In genomic region chr10:51129946-51130554, GRCh38 we compare ENCODE assay signal across 22 cellular contexts. TPM values are rescaled to one million over a fixed set of nuclear protein-coding genes. Genes with fewer than 3 reads are reported as not detected.
A peak's percentile ranks its signal among the peaks of the same experiment; 100 is the strongest.
DNase-seq lines count a peak whose midpoint lies in the region; ATAC-seq and TF ChIP-seq lines count a peak whose summit lies in the region.
"Had no signal": no experiment of that assay in that cellular context is flagged by ENCODE, and none has a peak within 500 bp of the region (broad histone marks: within the 10 kb centered on the region; RNA-seq: fewer than 3 reads in every experiment).

No MANE protein-coding gene starts in this region.

- H3K4me3 Mint-ChIP-seq in HFFc6: peak overlapping the region; percentile 5
- H3K4me3 Mint-ChIP-seq: B cell; CD4-positive, CD25-positive, alpha-beta regulatory T cell had no signal

- no peak overlapping the region for H3K4me2 ChIP-seq in osteoblast (ENCODE audit: insufficient read depth, low read length)

- no peaks in the 10 kb centered on the region for H3K27me3 Mint-ChIP-seq in HFFc6 (ENCODE audit: insufficient read depth)
- H3K27me3 Mint-ChIP-seq: B cell; CD4-positive, CD25-positive, alpha-beta regulatory T cell had no signal

- H3K27ac ChIP-seq in osteoblast (ENCODE audit: low read depth, low read length) (no peak overlapping the region), coronary artery (no peak overlapping the region)
- H3K27ac ChIP-seq: SK-N-MC had no signal

- H3K4me1 ChIP-seq in osteoblast (ENCODE audit: insufficient read depth, low read length): no peaks in the 10 kb centered on the region

- H4K20me1 ChIP-seq in osteoblast (ENCODE audit: insufficient read depth, low read length): no peaks in the 10 kb centered on the region

- peak overlapping the region; percentile 3; the same call in 1 of the 2 replicates for H3K27ac Mint-ChIP-seq in HFFc6
- H3K27ac Mint-ChIP-seq: B cell; CD4-positive, CD25-positive, alpha-beta regulatory T cell had no signal

- no peaks in the 10 kb centered on the region for H3K9me3 ChIP-seq in osteoblast (ENCODE audit: low read depth, low read length)

- peaks cover 7% of the 10 kb centered on the region; the same call in 1 of the 2 replicates for H3K4me1 Mint-ChIP-seq in HFFc6 (ENCODE audit: low read depth)
- H3K4me1 Mint-ChIP-seq: B cell; CD4-positive, CD25-positive, alpha-beta regulatory T cell had no signal

- no peak for DNase-seq in HFFc6
- peak; percentile 16 for DNase-seq in NCI-H524 treated with DMSO at 0.1 percent for 48 hours (lab: John Stamatoyannopoulos, UW)
- DNase-seq in osteoblast (ENCODE audit: insufficient read length, low spot score, missing footprints): no peak
- DNase-seq in NK-92 treated with Interleukin-12 subunit alpha and Interleukin-12 subunit beta, amount 100 ng/mL, for 24 hours (lab: John Stamatoyannopoulos, UW): no peak
- no peak for DNase-seq in effector CD4-positive, alpha-beta T cell
- no peak for DNase-seq in coronary artery (ENCODE audit: low spot score)
- DNase-seq: CD4-positive, CD25-positive, alpha-beta regulatory T cell; DND-41; GDM1; MG63; NCI-H1092 treated with DMSO at 0.1 percent for 48 hours; NCI-H187 treated with DMSO at 0.1 percent for 48 hours; NCI-H748 treated with DMSO at 0.1 percent for 48 hours; Right ventricle myocardium superior; T-helper 1 cell had no signal

- H3K9me3 Mint-ChIP-seq in HFFc6: 0 out of 2 replicates have a peak, but pooled peaks cover 5% of the 10 kb centered on the region
- H3K9me3 Mint-ChIP-seq: CD4-positive, CD25-positive, alpha-beta regulatory T cell had no signal

- H3K79me2 ChIP-seq in osteoblast (ENCODE audit: insufficient read depth, low read length): no peaks in the 10 kb centered on the region

- H3K27me3 ChIP-seq in osteoblast (ENCODE audit: insufficient read depth, low read length): no peaks in the 10 kb centered on the region
- H3K27me3 ChIP-seq: MG63 had no signal

- peak overlapping the region; percentile 41 for H2AFZ ChIP-seq in osteoblast (ENCODE audit: low read length)

- TF ChIP-seq CTCF in HFFc6 (IDR thresholded peaks at IDR 0.05) (no peak), osteoblast (IDR thresholded peaks at IDR 0.05; ENCODE audit: extremely low read depth, low read depth, low read length) (no peak), coronary artery (IDR thresholded peaks at IDR 0.05) (no peak)

- no peaks in the 10 kb centered on the region for H3K36me3 ChIP-seq in osteoblast (ENCODE audit: insufficient read depth, low read length)
- H3K36me3 ChIP-seq: MG63 had no signal

- 0 out of 2 replicates have a peak, but pooled peaks cover 8% of the 10 kb centered on the region for H3K36me3 Mint-ChIP-seq in HFFc6 (ENCODE audit: low read depth)
- H3K36me3 Mint-ChIP-seq: CD4-positive, CD25-positive, alpha-beta regulatory T cell had no signal

- no peak overlapping the region for H3K4me3 ChIP-seq in osteoblast (ENCODE audit: insufficient read depth, low read length)
- H3K4me3 ChIP-seq in coronary artery: no peak overlapping the region
- H3K4me3 ChIP-seq: GM12878, MG63, SK-N-MC had no signal

- ATAC-seq in esophagus mucosa (peak; percentile 46), HG02840 (IDR thresholded peaks at IDR 0.05; ENCODE audit: low FRiP score, unreplicated experiment) (no peak)
- ATAC-seq: GM12878, HCT116, Panc1 had no signal

RNA-seq across cellular contexts. Expression of gene PRKG1, which starts 55.8 kb away (rescaled TPM):
- total RNA-seq in HFFc6 (2021; fragmentation: NEBNext Ultra II Directional; extraction: Animal tissue kit (Norgen Biotek cat#: 25700)): 10 to 100 TPM in 2 of 6 experiments, 1 to 10 TPM in 4; 9.3 to 10.1 (median 9.8) TPM
- total RNA-seq in esophagus mucosa: 0.80 TPM
- 19.5 and 32.1 TPM in 2 replicates for total RNA-seq in osteoblast
- total RNA-seq: B cell had no signal
